Comparison of ENCODE assay signal across 8 cellular contexts in the genomic region with DNA sequence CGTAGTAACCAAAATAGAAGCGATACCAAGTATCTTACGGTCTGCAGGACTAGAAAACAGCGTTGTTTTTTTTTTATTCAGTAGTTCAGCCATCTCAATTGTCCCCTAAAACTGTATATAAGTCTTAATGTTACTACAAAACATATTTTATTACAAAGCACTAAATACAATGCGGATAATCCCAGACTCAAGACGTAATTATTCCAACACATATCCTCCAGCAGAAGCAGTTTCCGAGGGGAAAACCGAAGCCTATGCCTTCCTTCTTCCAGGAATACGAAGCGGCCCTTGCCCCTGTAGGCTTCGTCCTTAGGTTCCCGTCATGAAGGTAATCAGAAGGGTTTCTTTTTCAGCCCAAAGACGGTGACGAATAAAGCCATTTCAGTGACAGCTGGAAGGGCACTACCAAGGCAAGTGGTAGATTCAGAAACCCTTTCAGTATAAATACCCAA. TPM values are rescaled to one million over a fixed set of nuclear protein-coding genes. Genes with fewer than 3 reads are reported as not detected.
A peak's percentile ranks its signal among the peaks of the same experiment; 100 is the strongest.
DNase-seq lines count a peak whose midpoint lies in the region; ATAC-seq, FAIRE-seq and TF ChIP-seq lines count a peak whose summit lies in the region.

No MANE protein-coding gene starts in this region.

- H3K27ac ChIP-seq in OCI-LY7 (ENCODE audit: low read depth, low read length, poor library complexity, severe bottlenecking) (peak overlapping the region; percentile 91), pancreas (peak overlapping the region; percentile 85 to 97 (median 92))

- CTCF ChIA-PET in OCI-LY7 (lab: Charles Lee; ENCODE audit: unreplicated experiment) = interaction anchor here (0.6 kb wide), 1 partner anchor 14 kb away, joined by 5 read pairs; no protein-coding TSS in a partner anchor

- H3K4me1 ChIP-seq in OCI-LY7 (ENCODE audit: insufficient read depth, low read length, poor library complexity, severe bottlenecking) (peaks cover 36% of the 10 kb centered on the region), pancreas (peaks cover 7 to 20% (median 7%) of the 10 kb centered on the region in 3 donors)

- H3K27me3 ChIP-seq in GM06990 (replicated peaks; ENCODE audit: control insufficient read depth, insufficient read depth, low read length) (no peaks in the 10 kb centered on the region), pancreas (no peaks in the 10 kb centered on the region)

- H2AFZ ChIP-seq in OCI-LY7 (ENCODE audit: low read length) = peak overlapping the region; percentile 73; the same call in 1 of the 2 replicates

- intact Hi-C loops in OCI-LY7 (cut with micrococcal nuclease; ENCODE audit: unreplicated experiment) = no loop called here
- intact Hi-C loops in pancreas (cut with DNase I) = no loop called here

- H3K4me3 ChIP-seq in GM06990 (replicated peaks; ENCODE audit: low read depth, low read length) (peak overlapping the region; percentile 59), OCI-LY7 (ENCODE audit: low read depth, low read length, poor library complexity, severe bottlenecking) (peak overlapping the region; percentile 81), epithelial cell of proximal tubule (ENCODE audit: low read depth, low read length) (peak overlapping the region; percentile 57), pancreas (peak overlapping the region in 2 of 4 donors; percentile 37 to 41)

- H3K9me3 ChIP-seq in OCI-LY7 (ENCODE audit: low read length) (no peaks in the 10 kb centered on the region), pancreas (no peaks in the 10 kb centered on the region)

- FAIRE-seq in pancreas (lab: Jason Lieb, UNC) = no peak

- TF ChIP-seq CTCF in GM06990 (IDR thresholded peaks at IDR 0.05; ENCODE audit: insufficient read depth, low read length, poor library complexity, severe bottlenecking) (no peak), OCI-LY7 (conservative IDR thresholded peaks at IDR 0.05; ENCODE audit: low read length) (no peak), epithelial cell of proximal tubule (conservative IDR thresholded peaks at IDR 0.05; ENCODE audit: low read depth, low read length) (no peak), pancreas (IDR thresholded peaks at IDR 0.05) (no peak)

- peaks cover 5% of the 10 kb centered on the region; the same call in 1 of the 2 replicates for H3K79me2 ChIP-seq in OCI-LY7 (ENCODE audit: insufficient read depth, low read depth, low read length)

- BruUV-seq in OCI-LY7 (replicated peaks; lab: Mats Ljungman, UMichigan) = no TSS peak

- POLR2A ChIA-PET in OCI-LY7 (lab: Charles Lee) = interaction anchor here (0.8 to 2.3 kb wide), 16 partner anchors 10 to 337 kb away, joined by 3 to 18 read pairs (median 4); a partner anchor contains a TSS

- ATAC-seq in pancreas = peak in 1 of 4 donors; percentile 7
- ATAC-seq in GM21526 (IDR thresholded peaks at IDR 0.05; ENCODE audit: low FRiP score, unreplicated experiment) = no peak
- no peak for ATAC-seq in HG02610 (IDR thresholded peaks at IDR 0.05; ENCODE audit: unreplicated experiment)
- ATAC-seq in HG03095 (IDR thresholded peaks at IDR 0.05; ENCODE audit: unreplicated experiment) = no peak
- no peak for ATAC-seq in HG02588 (IDR thresholded peaks at IDR 0.05; ENCODE audit: unreplicated experiment)

- H3K4me2 ChIP-seq in OCI-LY7 (ENCODE audit: low read length) = peak overlapping the region; percentile 99

- H3K9me2 ChIP-seq in OCI-LY7 (ENCODE audit: insufficient read depth, low read length) = no peaks in the 10 kb centered on the region

- DNase-seq in GM06990 (ENCODE audit: extremely low read depth, insufficient read length) (no peak), OCI-LY7 (ENCODE audit: low spot score) (peak; percentile 44), epithelial cell of proximal tubule (ENCODE audit: low read depth) (no peak), pancreas (no peak)

- 1 to 2% methylated on average over 14 of the region's 14 CpGs for WGBS in pancreas, 2 donors

- H4K20me1 ChIP-seq in OCI-LY7 (ENCODE audit: insufficient read depth, low read length) = no peaks in the 10 kb centered on the region

- no peaks in the 10 kb centered on the region for H3K36me3 ChIP-seq in GM06990 (ENCODE audit: control insufficient read depth, insufficient read depth, low read length)
- no peaks in the 10 kb centered on the region for H3K36me3 ChIP-seq in OCI-LY7 (ENCODE audit: insufficient read depth, low read length)
- no peaks in the 10 kb centered on the region for H3K36me3 ChIP-seq in pancreas

RNA-seq across cellular contexts. Expression of a gene that starts 2.3 kb away (rescaled TPM):
- total RNA-seq in OCI-LY7 (2014; rRNA removed; shearing (Covaris generic)) = 34.6 and 57.0 TPM in 2 replicates
- total RNA-seq in OCI-LY7 (2022) (43.9 and 45.4 TPM in 2 replicates), epithelial cell of proximal tubule (16.9 and 24.3 TPM in 2 replicates), pancreas (10 to 100 TPM in 1 of 6 donors, 1 to 10 TPM in 5; 5.2 to 10.2 (median 6.3) TPM)
- polyA plus RNA-seq in pancreas = 10 to 100 TPM in 1 of 2 donors, 1 to 10 TPM in 1; 5.7 to 11.1 TPM

RNA-seq across cellular contexts. Expression of a gene that starts 11.1 kb away (rescaled TPM):
- 10.4 and 21.2 TPM in 2 replicates for total RNA-seq in OCI-LY7 (2014; rRNA removed; shearing (Covaris generic))
- total RNA-seq in OCI-LY7 (2022) = 40.9 and 45.1 TPM in 2 replicates
- 2.1 and 7.0 TPM in 2 replicates for total RNA-seq in epithelial cell of proximal tubule
- 10 to 100 TPM; 19.5 to 35.7 (median 29.6) TPM for total RNA-seq in pancreas
- 10 to 100 TPM; 29.8 to 82.0 TPM for polyA plus RNA-seq in pancreas

RNA-seq across cellular contexts. Expression of a gene that starts 16.1 kb away (rescaled TPM):
- 13.9 and 14.3 TPM in 2 replicates for total RNA-seq in OCI-LY7 (2014; rRNA removed; shearing (Covaris generic))
- total RNA-seq in OCI-LY7 (2022) (12.0 and 12.7 TPM in 2 replicates), epithelial cell of proximal tubule (9.5 and 11.4 TPM in 2 replicates), pancreas (10 to 100 TPM in 1 of 6 donors, 1 to 10 TPM in 5; 4.9 to 10.4 (median 6.9) TPM)
- polyA plus RNA-seq in pancreas = 1 to 10 TPM; 4.5 to 6.1 TPM

RNA-seq across cellular contexts. Expression of a gene that starts 21.7 kb away (rescaled TPM):
- 13.9 and 15.4 TPM in 2 replicates for total RNA-seq in OCI-LY7 (2014; rRNA removed; shearing (Covaris generic))
- total RNA-seq in OCI-LY7 (2022) (38.0 and 48.0 TPM in 2 replicates), epithelial cell of proximal tubule (13.1 and 17.1 TPM in 2 replicates), pancreas (100 to 1,000 TPM in 2 of 6 donors, 10 to 100 TPM in 4; 17.5 to 105 (median 67.6) TPM)
- 100 to 1,000 TPM; 107 to 158 TPM for polyA plus RNA-seq in pancreas

RNA-seq across cellular contexts. Expression of a gene that starts 36.5 kb away (rescaled TPM):
- total RNA-seq in OCI-LY7 (2014; rRNA removed; shearing (Covaris generic)) = 248 and 283 TPM in 2 replicates
- total RNA-seq in OCI-LY7 (2022) (310 and 323 TPM in 2 replicates), epithelial cell of proximal tubule (136 and 165 TPM in 2 replicates), pancreas (1 to 10 TPM in 1 of 6 donors, under 1 TPM in 2, not detected in 3; 0.47 to 2.0 (median 0.95) TPM)
- under 1 TPM; 0.40 to 0.72 TPM for polyA plus RNA-seq in pancreas
